In genomic region chr17:45619983-45620382, GRCh38 we compare ENCODE assay signal across 8 cellular contexts.
DNase-seq lines count a peak whose midpoint lies in the region; ATAC-seq and TF ChIP-seq lines count a peak whose summit lies in the region.
"Not testable (repeated sequence)": the region's sequence is repeated elsewhere in the genome, so short reads cannot be mapped to it uniquely, and the experiment has no call there.

No MANE protein-coding gene starts in this region.

- peak overlapping the region; percentile 58 for H3K27ac Mint-ChIP-seq in stimulated activated memory B cell treated with anti-CD40 and anti-IgM and Interleukin-4, amounts not matched to agents 10 μg/mL and 1 μg/mL and 100 μg/mL, for 72 hours

- H3K4me1 Mint-ChIP-seq in stimulated activated memory B cell treated with anti-CD40 and anti-IgM and Interleukin-4, amounts not matched to agents 10 μg/mL and 1 μg/mL and 100 μg/mL, for 72 hours = not testable (repeated sequence)

- not testable (repeated sequence) for TF ChIP-seq CTCF in VCaP (conservative IDR thresholded peaks at IDR 0.05)

- not testable (repeated sequence) for H3K36me3 Mint-ChIP-seq in stimulated activated memory B cell treated with anti-CD40 and anti-IgM and Interleukin-4, amounts not matched to agents 10 μg/mL and 1 μg/mL and 100 μg/mL, for 72 hours

- ATAC-seq in GM21619 (IDR thresholded peaks at IDR 0.05; ENCODE audit: unreplicated experiment) (peak; percentile 97), HG03520 (IDR thresholded peaks at IDR 0.05; ENCODE audit: unreplicated experiment) (peak; percentile 99), left ventricle myocardium superior (peak; percentile 100)
- ATAC-seq in stimulated activated memory B cell treated with anti-CD40 and anti-IgM and Interleukin-4, amounts not matched to agents 10 μg/mL and 1 μg/mL and 100 μg/mL, for 72 hours = peak; percentile 100

- peak overlapping the region; percentile 76 for H3K4me3 Mint-ChIP-seq in stimulated activated memory B cell treated with anti-CD40 and anti-IgM and Interleukin-4, amounts not matched to agents 10 μg/mL and 1 μg/mL and 100 μg/mL, for 72 hours

- not testable (repeated sequence) for H3K27me3 Mint-ChIP-seq in stimulated activated memory B cell treated with anti-CD40 and anti-IgM and Interleukin-4, amounts not matched to agents 10 μg/mL and 1 μg/mL and 100 μg/mL, for 72 hours

- peak; percentile 61 for DNase-seq in Daoy (ENCODE audit: low read depth)
- DNase-seq in astrocyte of the hippocampus (ENCODE audit: low read depth, low spot score) = peak; percentile 10
- peak; percentile 88 for DNase-seq in left ventricle myocardium superior
- DNase-seq in pons (ENCODE audit: low spot score) = peak; percentile 50

- not testable (repeated sequence) for H3K9me3 Mint-ChIP-seq in stimulated activated memory B cell treated with anti-CD40 and anti-IgM and Interleukin-4, amounts not matched to agents 10 μg/mL and 1 μg/mL and 100 μg/mL, for 72 hours

- intact Hi-C loops in left ventricle myocardium superior (cut with micrococcal nuclease) = not testable (repeated sequence)

- peak overlapping the region; percentile 45; the same call in 1 of the 2 replicates for H3K27ac ChIP-seq in VCaP

Comparison
In these comparisons a context has a peak if more than half of its experiments do, and no peak if none do; other contexts are left out.
1. Peak in every context shown above with its lines: DNase-seq, ATAC-seq and H3K27ac ChIP-seq.
2. DNase-seq: peak in every context shown above with its lines; median percentile 88 in left ventricle myocardium superior; 61 in Daoy; 50 in pons; 10 in astrocyte of the hippocampus.